ENCODE assay signal across 17 cellular contexts in the genomic region with DNA sequence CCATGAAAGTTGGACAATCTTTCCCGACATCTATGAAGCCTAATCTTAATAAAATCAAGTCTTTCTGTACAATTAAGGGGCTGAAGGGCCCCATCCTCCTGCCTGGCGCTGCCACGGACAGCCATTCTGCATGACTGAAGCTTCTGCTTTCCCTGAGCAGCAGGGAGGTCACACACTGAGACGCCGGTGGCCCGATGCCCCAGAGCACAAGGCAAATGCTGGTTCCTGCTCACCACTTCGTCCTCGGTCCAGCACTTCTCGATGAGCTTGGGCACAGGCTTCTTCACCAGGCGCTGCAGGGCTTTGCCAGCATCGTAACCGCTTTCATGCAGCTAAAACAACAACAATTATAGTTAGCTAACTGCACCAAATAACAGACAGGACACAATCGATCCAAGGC.
DNase-seq lines count a peak whose midpoint lies in the region; ATAC-seq and TF ChIP-seq lines count a peak whose summit lies in the region.
"Had no signal": no experiment of that assay in that cellular context is flagged by ENCODE, and none has a peak within 500 bp of the region (broad histone marks: within the 10 kb centered on the region; RNA-seq: fewer than 3 reads in every experiment).

No MANE protein-coding gene starts in this region.

- H2AFZ ChIP-seq in GM23248: no peak overlapping the region

- TF ChIP-seq POLR2A in spleen (IDR thresholded peaks at IDR 0.05): no peak

- intact Hi-C loops in activated B cell treated with CpG ODN at 0.5 μM for 24 hours (cut with micrococcal nuclease): loop anchor here (2.0 kb wide), 2 partner anchors 13 to 31 kb away; no protein-coding TSS in a partner anchor
- intact Hi-C loops in spleen (cut with DNase I; ENCODE audit: low total_unique reads): no loop called here

- H3K4me1 ChIP-seq in GM23248 (ENCODE audit: insufficient read depth): peaks cover 27% of the 10 kb centered on the region
- peaks cover 33 to 68% (median 53%) of the 10 kb centered on the region in 6 donors for H3K4me1 ChIP-seq in spleen

- no peaks in the 10 kb centered on the region for H3K9me3 Mint-ChIP-seq in activated B cell treated with CpG ODN at 0.5 μM for 24 hours
- H3K9me3 Mint-ChIP-seq: activated CD4-positive, alpha-beta T cell treated with anti-CD3 and anti-CD28 coated beads, Interleukin-2, amount 10 ng/mL, durations not matched to agents 24 days and 14 days; activated T-cell treated with anti-CD3 and anti-CD28 coated beads, Interleukin-2, amount 50 U/mL, for 4 hours; stimulated activated naive CD8-positive, alpha-beta T cell treated with anti-CD3 and anti-CD28 coated beads, Interleukin-15, amount 100 ng/mL, for 72 hours; T-helper 1 cell treated with Interleukin-12 subunit alpha and Interleukin-12 subunit beta and Interleukin-4 antibody, amounts not matched to agents 30 μg/mL and 1 μg/mL, for 36 hours had no signal

- H3K36me3 ChIP-seq in GM23248 (ENCODE audit: low read depth) (no peaks in the 10 kb centered on the region), spleen (peaks cover 0 to 27% (median 2%) of the 10 kb centered on the region in 6 donors)

- TF ChIP-seq CTCF in activated B cell treated with CpG ODN at 0.5 μM for 24 hours (IDR thresholded peaks at IDR 0.05) (no peak), spleen (IDR thresholded peaks at IDR 0.05 in 8 of 11, conservative IDR thresholded peaks at IDR 0.05 in 3 of 11) (no peak)

- H3K27ac ChIP-seq in GM23248 (no peak overlapping the region), layer of hippocampus (ENCODE audit: low read depth, low read length) (peak overlapping the region; percentile 64), spleen (peak overlapping the region in 7 of 8 donors; percentile 3 to 78 (median 64))

- H3K4me1 Mint-ChIP-seq in activated B cell treated with CpG ODN at 0.5 μM for 24 hours: peaks cover 53% of the 10 kb centered on the region

- peaks cover 22% of the 10 kb centered on the region for H3F3A ChIP-seq in GM23248 (ENCODE audit: insufficient read depth)

- H3K9ac ChIP-seq in GM23248: 0 out of 2 replicates have a peak overlapping the region, but pooled peaks have one; percentile 1

- no peaks in the 10 kb centered on the region for H3K9me2 ChIP-seq in GM23248 (ENCODE audit: insufficient read depth)

- H3K9me3 ChIP-seq in GM23248 (ENCODE audit: low read depth): no peaks in the 10 kb centered on the region
- H3K9me3 ChIP-seq in spleen: no peaks in the 10 kb centered on the region

- H3K4me3 Mint-ChIP-seq in activated B cell treated with CpG ODN at 0.5 μM for 24 hours: peak overlapping the region; percentile 39
- H3K4me3 Mint-ChIP-seq: activated CD4-positive, alpha-beta T cell treated with anti-CD3 and anti-CD28 coated beads, Interleukin-2, amount 10 ng/mL, durations not matched to agents 24 days and 14 days; activated T-cell treated with anti-CD3 and anti-CD28 coated beads, Interleukin-2, amount 50 U/mL, for 4 hours; stimulated activated naive CD8-positive, alpha-beta T cell treated with anti-CD3 and anti-CD28 coated beads, Interleukin-15, amount 100 ng/mL, for 72 hours; T-helper 1 cell treated with Interleukin-12 subunit alpha and Interleukin-12 subunit beta and Interleukin-4 antibody, amounts not matched to agents 30 μg/mL and 1 μg/mL, for 36 hours had no signal

- WGBS in GM23248 (ENCODE audit: low coverage in 1 of 2, low lambda C conversion rate in 2 of 2, missing lambda C conversion rate in 2 of 2), 2 experiments: 21 to 22% methylated on average over 13 of the region's 13 CpGs
- WGBS in spleen, 5 donors: 53 to 70% (median 58%) methylated on average over 13 of the region's 13 CpGs

- peak overlapping the region; percentile 76 for H3K27ac Mint-ChIP-seq in activated B cell treated with CpG ODN at 0.5 μM for 24 hours
- H3K27ac Mint-ChIP-seq: activated CD4-positive, alpha-beta T cell treated with anti-CD3 and anti-CD28 coated beads, Interleukin-2, amount 10 ng/mL, durations not matched to agents 24 days and 14 days; stimulated activated naive CD8-positive, alpha-beta T cell treated with anti-CD3 and anti-CD28 coated beads, Interleukin-15, amount 100 ng/mL, for 72 hours; T-helper 1 cell treated with Interleukin-12 subunit alpha and Interleukin-12 subunit beta and Interleukin-4 antibody, amounts not matched to agents 30 μg/mL and 1 μg/mL, for 36 hours had no signal

- no peaks in the 10 kb centered on the region for H3K27me3 ChIP-seq in GM23248 (replicated peaks; ENCODE audit: insufficient read depth)
- no peaks in the 10 kb centered on the region for H3K27me3 ChIP-seq in layer of hippocampus (ENCODE audit: control insufficient read depth, insufficient read depth, low read length)
- H3K27me3 ChIP-seq in spleen (replicated peaks in 1 of 7): no peaks in the 10 kb centered on the region

- POLR2A ChIA-PET in activated B cell treated with CpG ODN at 0.5 μM for 24 hours (lab: Charles Lee): interaction anchor here (0.7 to 1.6 kb wide), 5 partner anchors 8 to 43 kb away, joined by 4 to 6 read pairs (median 4); no protein-coding TSS in a partner anchor

- H3K79me2 ChIP-seq in GM23248 (ENCODE audit: insufficient read depth): 0 out of 2 replicates have a peak, but pooled peaks cover 13% of the 10 kb centered on the region

- CTCF ChIA-PET in activated B cell treated with CpG ODN at 0.5 μM for 24 hours (lab: Charles Lee): interaction anchor here (0.8 to 1.1 kb wide), 4 partner anchors 34 to 383 kb away, joined by 3 to 4 read pairs (median 3); no protein-coding TSS in a partner anchor

- no peak overlapping the region for H3K4me3 ChIP-seq in GM23248
- no peak overlapping the region for H3K4me3 ChIP-seq in spleen

- DNase-seq in GM23248: peak; percentile 33
- no peak for DNase-seq in activated B cell treated with CpG ODN at 0.5 μM for 24 hours
- DNase-seq in spleen: peak; percentile 83
- DNase-seq in activated CD4-positive, alpha-beta T cell treated with anti-CD3 and anti-CD28 coated beads for 48 hours: no peak
- DNase-seq in COLO829 (ENCODE audit: low spot score): no peak
- DNase-seq in LoVo (ENCODE audit: low spot score): no peak
- DNase-seq in hippocampal formation (lab: John Stamatoyannopoulos, UW): no peak
- DNase-seq: activated CD4-positive, alpha-beta T cell treated with anti-CD3 and anti-CD28 coated beads, Interleukin-2, amount 10 ng/mL, durations not matched to agents 24 days and 14 days; activated T-cell treated with anti-CD3 and anti-CD28 coated beads, Interleukin-2, amount 50 U/mL, for 4 hours; DND-41; MM.1S; NCI-H748 treated with DMSO at 0.1 percent for 48 hours; RPMI8226; small intestine; stimulated activated naive CD8-positive, alpha-beta T cell treated with anti-CD3 and anti-CD28 coated beads, Interleukin-15, amount 100 ng/mL, for 72 hours had no signal

- no peaks in the 10 kb centered on the region for H4K20me1 ChIP-seq in GM23248 (ENCODE audit: insufficient read depth)

- peaks cover 46% of the 10 kb centered on the region for H3K36me3 Mint-ChIP-seq in activated B cell treated with CpG ODN at 0.5 μM for 24 hours (ENCODE audit: low read depth)

- peak; percentile 71 for ATAC-seq in activated B cell treated with CpG ODN at 0.5 μM for 24 hours (ENCODE audit: low read depth)
- ATAC-seq: activated T-cell treated with anti-CD3 and anti-CD28 coated beads, Interleukin-2, amount 50 U/mL, for 4 hours; stimulated activated naive CD8-positive, alpha-beta T cell treated with anti-CD3 and anti-CD28 coated beads, Interleukin-15, amount 100 ng/mL, for 72 hours had no signal

- peak overlapping the region; percentile 19 for H3K4me2 ChIP-seq in GM23248 (ENCODE audit: unreplicated experiment)

- H3K27me3 Mint-ChIP-seq in activated B cell treated with CpG ODN at 0.5 μM for 24 hours: no peaks in the 10 kb centered on the region
- H3K27me3 Mint-ChIP-seq: activated CD4-positive, alpha-beta T cell treated with anti-CD3 and anti-CD28 coated beads, Interleukin-2, amount 10 ng/mL, durations not matched to agents 24 days and 14 days; stimulated activated naive CD8-positive, alpha-beta T cell treated with anti-CD3 and anti-CD28 coated beads, Interleukin-15, amount 100 ng/mL, for 72 hours had no signal

- in situ Hi-C loops in GM23248 (cut with MboI): no loop called here

Comparison
In these comparisons a context has a peak if more than half of its experiments do, and no peak if none do; other contexts are left out.
1. DNase-seq: peak in GM23248 (single experiment) and spleen (single experiment); none in activated B cell treated with CpG ODN at 0.5 μM for 24 hours (single experiment), activated CD4-positive, alpha-beta T cell treated with anti-CD3 and anti-CD28 coated beads for 48 hours (single experiment), COLO829 (single experiment), LoVo (single experiment) and hippocampal formation (0 of 2).